In genomic region chr16:67329901-67330300, GRCh38 we compare ENCODE assay signal across 21 cellular contexts. TPM values are rescaled to one million over a fixed set of nuclear protein-coding genes. Genes with fewer than 3 reads are reported as not detected.
DNase-seq lines count a peak whose midpoint lies in the region; ATAC-seq, FAIRE-seq and TF ChIP-seq lines count a peak whose summit lies in the region.
"Had no signal": no experiment of that assay in that cellular context is flagged by ENCODE, and none has a peak within 500 bp of the region (broad histone marks: within the 10 kb centered on the region; RNA-seq: fewer than 3 reads in every experiment).

No MANE protein-coding gene starts in this region.

- dilution Hi-C loops in endothelial cell of umbilical vein (cut with MboI; ENCODE audit: extremely low pct_ligation_motif_present, low sequenced_read_pairs): no loop called here

- TF ChIP-seq CTCF in Caco-2 (IDR thresholded peaks at IDR 0.05; ENCODE audit: insufficient read depth in 1 of 2, low read depth in 1 of 2, low read length in 1 of 2, severe bottlenecking in 1 of 2, unreplicated experiment in 1 of 2) (no peak), endothelial cell of umbilical vein (IDR thresholded peaks at IDR 0.05; ENCODE audit: extremely low read depth in 1 of 2, insufficient read depth in 1 of 2, low read depth in 1 of 2, low read length in 2 of 2) (no peak), endothelial cell (IDR thresholded peaks at IDR 0.05; ENCODE audit: unreplicated experiment) (no peak)

- POLR2A ChIA-PET in Caco-2 (lab: Charles Lee): no interaction called here
- POLR2A ChIA-PET in endothelial cell of umbilical vein (lab: Charles Lee): no interaction called here

- H2AFZ ChIP-seq in endothelial cell of umbilical vein (ENCODE audit: low read depth, low read length): no peak overlapping the region

- H3K9me1 ChIP-seq in endothelial cell of umbilical vein (replicated peaks; ENCODE audit: control insufficient read depth, extremely low read depth, insufficient read depth, low read length): no peaks in the 10 kb centered on the region

- BruUV-seq in Caco-2 (replicated peaks; lab: Mats Ljungman, UMichigan) (no TSS peak), endothelial cell of umbilical vein (replicated peaks; lab: Mats Ljungman, UMichigan) (no TSS peak)

- H3K4me2 ChIP-seq in endothelial cell of umbilical vein (ENCODE audit: insufficient read depth, low read length): peak overlapping the region; percentile 45

- TF ChIP-seq POLR2A in endothelial cell of umbilical vein (IDR thresholded peaks at IDR 0.05; ENCODE audit: low read depth, low read length): no peak

- intact Hi-C loops in Caco-2 (cut with micrococcal nuclease; ENCODE audit: unreplicated experiment): no loop called here
- intact Hi-C loops in endothelial cell of umbilical vein (cut with micrococcal nuclease): no loop called here

- H3K27ac Mint-ChIP-seq in Caco-2 (ENCODE audit: unreplicated experiment) (peak overlapping the region; percentile 43), endothelial cell (ENCODE audit: unreplicated experiment) (no peak overlapping the region)

- no peaks in the 10 kb centered on the region for H3K36me3 ChIP-seq in Caco-2 (ENCODE audit: control insufficient read depth, insufficient read depth, low read length)
- H3K36me3 ChIP-seq in endothelial cell of umbilical vein (ENCODE audit: control insufficient read depth in 2 of 2, extremely low read depth in 1 of 2, insufficient read depth in 2 of 2, low read length in 2 of 2): no peaks in the 10 kb centered on the region
- H3K36me3 ChIP-seq: Peyer's patch had no signal

- H3K27ac ChIP-seq in endothelial cell of umbilical vein (ENCODE audit: insufficient read depth, low read depth, low read length): peak overlapping the region; percentile 27
- H3K27ac ChIP-seq: Peyer's patch had no signal

- H3K4me3 Mint-ChIP-seq in Caco-2 (ENCODE audit: unreplicated experiment): peak overlapping the region; percentile 6
- no peak overlapping the region for H3K4me3 Mint-ChIP-seq in endothelial cell (ENCODE audit: unreplicated experiment)

- H4K20me1 ChIP-seq in endothelial cell of umbilical vein (replicated peaks; ENCODE audit: control insufficient read depth, extremely low read depth, insufficient read depth, low read length): no peaks in the 10 kb centered on the region

- ATAC-seq in HG02571 (IDR thresholded peaks at IDR 0.05; ENCODE audit: unreplicated experiment) (no peak), HG02981 (IDR thresholded peaks at IDR 0.05; ENCODE audit: unreplicated experiment) (no peak)
- ATAC-seq: GM12878 had no signal

- H3K36me3 Mint-ChIP-seq in Caco-2 (ENCODE audit: insufficient read depth, unreplicated experiment) (peaks cover 9% of the 10 kb centered on the region), endothelial cell (ENCODE audit: low read depth, unreplicated experiment) (no peaks in the 10 kb centered on the region)

- no peak overlapping the region for H3K9ac ChIP-seq in endothelial cell of umbilical vein (replicated peaks; ENCODE audit: extremely low read depth, insufficient read depth, low read length)

- H3K27me3 ChIP-seq in Caco-2 (replicated peaks; ENCODE audit: control insufficient read depth, insufficient read depth, low read length): no peaks in the 10 kb centered on the region
- H3K27me3 ChIP-seq in endothelial cell of umbilical vein (ENCODE audit: control insufficient read depth in 2 of 2, insufficient read depth in 2 of 2, low read length in 2 of 2): peaks cover 0 to under 1% of the 10 kb centered on the region in 2 experiments
- H3K27me3 ChIP-seq: Peyer's patch had no signal

- FAIRE-seq in endothelial cell of umbilical vein (lab: Jason Lieb, UNC): peak; percentile 84
- FAIRE-seq: GM12878, H1 had no signal

- CTCF ChIA-PET in Caco-2 (lab: Charles Lee) (no interaction called here), endothelial cell of umbilical vein (lab: Charles Lee) (interaction anchor here (1.1 to 1.6 kb wide), 3 partner anchors 15 to 69 kb away, joined by 4 read pairs; no protein-coding TSS in a partner anchor)

- no peaks in the 10 kb centered on the region for H3K27me3 Mint-ChIP-seq in Caco-2 (ENCODE audit: insufficient read depth, unreplicated experiment)
- H3K27me3 Mint-ChIP-seq in endothelial cell (ENCODE audit: unreplicated experiment): peaks cover 6% of the 10 kb centered on the region

- H3K4me1 Mint-ChIP-seq in Caco-2 (ENCODE audit: low read depth, unreplicated experiment) (peaks cover 13% of the 10 kb centered on the region), endothelial cell (ENCODE audit: unreplicated experiment) (peaks cover 4% of the 10 kb centered on the region)

- H3K9me3 ChIP-seq in Caco-2: peaks cover 8% of the 10 kb centered on the region; the same call in 1 of the 2 replicates
- H3K9me3 ChIP-seq in endothelial cell of umbilical vein (replicated peaks; ENCODE audit: control insufficient read depth, insufficient read depth, low read length): no peaks in the 10 kb centered on the region

- H3K4me3 ChIP-seq in Caco-2 (ENCODE audit: low read depth, low read length): no peak overlapping the region
- no peak overlapping the region for H3K4me3 ChIP-seq in endothelial cell of umbilical vein (replicated peaks in 1 of 3; ENCODE audit: insufficient read depth in 1 of 3, low read depth in 1 of 3, low read length in 3 of 3)
- H3K4me3 ChIP-seq: GM12878, Peyer's patch had no signal

- H3K9me3 Mint-ChIP-seq in Caco-2 (ENCODE audit: unreplicated experiment) (peaks cover 10% of the 10 kb centered on the region), endothelial cell (ENCODE audit: unreplicated experiment) (no peaks in the 10 kb centered on the region)

- H3K79me2 ChIP-seq in endothelial cell of umbilical vein (ENCODE audit: control insufficient read depth, insufficient read depth, low read length): no peaks in the 10 kb centered on the region

- H3K4me1 ChIP-seq in Caco-2 (peaks cover 22% of the 10 kb centered on the region), endothelial cell of umbilical vein (ENCODE audit: control insufficient read depth, extremely low read depth, insufficient read depth, low read length) (peaks cover 17% of the 10 kb centered on the region)

- DNase-seq in Caco-2 (no peak), M059J (ENCODE audit: low read depth) (peak; percentile 50), endothelial cell of umbilical vein (ENCODE audit: low read depth, low spot score) (peak; percentile 34), kidney glomerular epithelial cell (lab: John Stamatoyannopoulos, UW) (peak; percentile 32), endothelial cell (ENCODE audit: low spot score) (no peak)
- DNase-seq in activated CD4-positive, alpha-beta T cell treated with anti-CD3 and anti-CD28 coated beads for 4 hours: no peak
- DNase-seq: C1 segment of cervical spinal cord, DMS153, NCI-H1105, NCI-H2081, Peyer's patch, Right ventricle myocardium superior, SW 1271 had no signal

TF ChIP-seq in endothelial cell of umbilical vein, 7 proteins besides CTCF, POLR2A, EP300 and RAD21:
- peak; percentile 31 for TF ChIP-seq FOS (IDR thresholded peaks at IDR 0.05; ENCODE audit: borderline replicate concordance, insufficient read depth, low read length)
- TF ChIP-seq EZH2 (IDR thresholded peaks at IDR 0.05; ENCODE audit: borderline replicate concordance, low read depth, low read length, severe bottlenecking): no peak

RNA-seq across cellular contexts. Expression of gene LRRC36, which starts 3.3 kb away (rescaled TPM):
- 0.79 TPM in 1 of 2 replicates, not detected in the other for total RNA-seq in Caco-2 (2022)
- total RNA-seq in M059J (2014; rRNA removed; shearing (Covaris generic)): 0.34 and 0.99 TPM in 2 replicates
- total RNA-seq in endothelial cell of umbilical vein: 2.0 and 2.4 TPM in 2 replicates
- 0.30 and 0.37 TPM in 2 replicates for polyA plus RNA-seq in endothelial cell of umbilical vein
- 0.30 and 0.38 TPM in 2 replicates for polyA plus RNA-seq in endothelial cell of umbilical vein (2011; cell fraction: cytosol; rRNA removed)
- polyA plus RNA-seq in endothelial cell of umbilical vein (2011; cell fraction: nucleus; rRNA removed): 2.3 and 3.4 TPM in 2 replicates
- polyA plus RNA-seq in endothelial cell of umbilical vein (2012): 1.6 and 2.0 TPM in 2 replicates
- polyA minus RNA-seq in endothelial cell of umbilical vein: 0.27 TPM in 1 of 2 replicates, not detected in the other
- not detected for polyA minus RNA-seq in endothelial cell of umbilical vein (2011; cell fraction: cytosol; rRNA and poly(A)+ RNA removed)
- 1.2 and 1.3 TPM in 2 replicates for polyA minus RNA-seq in endothelial cell of umbilical vein (2011; cell fraction: nucleus; rRNA and poly(A)+ RNA removed)
- total RNA-seq in endothelial cell (ENCODE audit: unreplicated experiment): 24.1 TPM
- total RNA-seq: A673, Daoy, H1, LHCN-M2, NCI-H460, Right ventricle myocardium superior had no signal

RNA-seq across cellular contexts. Expression of gene KCTD19, which starts 3.4 kb away (rescaled TPM):
- total RNA-seq in Caco-2 (2022) (not detected in 2 replicates), endothelial cell of umbilical vein (0.16 and 0.44 TPM in 2 replicates), endothelial cell (ENCODE audit: unreplicated experiment) (2.0 TPM)
- 0.84 and 1.6 TPM in 2 replicates for total RNA-seq in M059J (2014; rRNA removed; shearing (Covaris generic))
- 0.10 and 0.21 TPM in 2 replicates for polyA plus RNA-seq in endothelial cell of umbilical vein
- polyA plus RNA-seq in endothelial cell of umbilical vein (2011; cell fraction: cytosol; rRNA removed): 0.19 and 0.31 TPM in 2 replicates
- polyA plus RNA-seq in endothelial cell of umbilical vein (2011; cell fraction: nucleus; rRNA removed): 1.5 and 1.7 TPM in 2 replicates
- polyA plus RNA-seq in endothelial cell of umbilical vein (2012): 1.7 and 2.2 TPM in 2 replicates
- polyA minus RNA-seq in endothelial cell of umbilical vein: 1.2 and 1.8 TPM in 2 replicates
- polyA minus RNA-seq in endothelial cell of umbilical vein (2011; cell fraction: cytosol; rRNA and poly(A)+ RNA removed): 0.20 TPM
- polyA minus RNA-seq in endothelial cell of umbilical vein (2011; cell fraction: nucleus; rRNA and poly(A)+ RNA removed): 0.67 and 1.6 TPM in 2 replicates
- total RNA-seq: LHCN-M2, NCI-H460, Peyer's patch, Right ventricle myocardium superior had no signal

RNA-seq across cellular contexts. Expression of gene PLEKHG4, which starts 50.6 kb away (rescaled TPM):
- total RNA-seq in Caco-2 (2022): 91.0 and 96.4 TPM in 2 replicates
- 2.2 and 2.5 TPM in 2 replicates for total RNA-seq in M059J (2014; rRNA removed; shearing (Covaris generic))
- total RNA-seq in endothelial cell of umbilical vein: 23.9 and 26.6 TPM in 2 replicates
- 34.8 and 35.6 TPM in 2 replicates for polyA plus RNA-seq in endothelial cell of umbilical vein
- polyA plus RNA-seq in endothelial cell of umbilical vein (2011; cell fraction: cytosol; rRNA removed): 16.0 and 25.5 TPM in 2 replicates
- 203 and 244 TPM in 2 replicates for polyA plus RNA-seq in endothelial cell of umbilical vein (2011; cell fraction: nucleus; rRNA removed)
- polyA plus RNA-seq in endothelial cell of umbilical vein (2012): 51.6 and 59.7 TPM in 2 replicates
- polyA minus RNA-seq in endothelial cell of umbilical vein: 24.7 and 29.8 TPM in 2 replicates
- polyA minus RNA-seq in endothelial cell of umbilical vein (2011; cell fraction: cytosol; rRNA and poly(A)+ RNA removed): 16.2 TPM
- 23.7 and 30.6 TPM in 2 replicates for polyA minus RNA-seq in endothelial cell of umbilical vein (2011; cell fraction: nucleus; rRNA and poly(A)+ RNA removed)
- 9.5 TPM for total RNA-seq in endothelial cell (ENCODE audit: unreplicated experiment)

Comparison
In these comparisons a context has a peak if more than half of its experiments do, and no peak if none do; other contexts are left out.
1. DNase-seq: peak in M059J (single experiment), endothelial cell of umbilical vein (single experiment) and kidney glomerular epithelial cell (single experiment); none in Caco-2 (0 of 2), endothelial cell (single experiment) and activated CD4-positive, alpha-beta T cell treated with anti-CD3 and anti-CD28 coated beads for 4 hours (0 of 2).